In the genomic region with DNA sequence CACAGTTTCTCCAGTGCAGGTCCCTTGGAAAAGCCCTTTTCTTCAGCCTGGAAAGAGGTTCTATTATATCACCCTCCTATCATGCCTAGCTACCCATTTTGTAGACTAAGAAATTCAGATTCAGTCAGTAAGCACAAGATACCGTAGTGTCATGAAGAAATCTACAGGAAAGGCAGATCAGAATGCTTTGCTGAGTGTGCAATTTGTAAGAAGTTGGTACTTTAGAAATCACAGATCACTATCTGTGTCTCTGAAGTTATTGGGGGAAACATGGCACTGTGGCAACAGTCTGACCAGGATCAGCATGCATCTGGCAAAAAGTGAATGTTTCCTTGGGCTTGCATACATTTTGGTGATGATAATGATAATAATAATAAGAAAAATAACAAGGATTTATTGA, we compare ENCODE assay signal across 21 cellular contexts.
A peak's percentile ranks its signal among the peaks of the same experiment; 100 is the strongest.
DNase-seq lines count a peak whose midpoint lies in the region; ATAC-seq, FAIRE-seq and TF ChIP-seq lines count a peak whose summit lies in the region.
"Had no signal": no experiment of that assay in that cellular context is flagged by ENCODE, and none has a peak within 500 bp of the region (broad histone marks: within the 10 kb centered on the region; RNA-seq: fewer than 3 reads in every experiment).

No MANE protein-coding gene starts in this region.

- TF ChIP-seq EP300 in A549 (IDR thresholded peaks at IDR 0.05) (no peak), K562 (IDR thresholded peaks at IDR 0.05; ENCODE audit: low read length) (no peak), esophagus muscularis mucosa (IDR thresholded peaks at IDR 0.05) (no peak)

- H3K56ac ChIP-seq in IMR-90 (ENCODE audit: extremely low read depth, insufficient read depth, low read length): no peak overlapping the region

- H4K20me1 ChIP-seq in IMR-90 (ENCODE audit: insufficient read depth, low read length): no peaks in the 10 kb centered on the region
- H4K20me1 ChIP-seq in K562 (replicated peaks; ENCODE audit: control insufficient read depth, insufficient read depth, low read length): no peaks in the 10 kb centered on the region
- H4K20me1 ChIP-seq: BLaER1 treated with 17β-estradiol and CSF1 and Interleukin-3, amounts not matched to agents 10 nM and 100 nM had no signal

- H2AFZ ChIP-seq in IMR-90 (replicated peaks; ENCODE audit: low read length, poor library complexity): no peak overlapping the region
- H2AFZ ChIP-seq in K562 (ENCODE audit: low read depth, low read length): no peak overlapping the region

- BruUV-seq in IMR-90 (replicated peaks; lab: Mats Ljungman, UMichigan) (no TSS peak), K562 (replicated peaks; lab: Mats Ljungman, UMichigan) (no TSS peak)

- H2BK5ac ChIP-seq in IMR-90 (ENCODE audit: low read depth, low read length, poor library complexity, severe bottlenecking): no peak overlapping the region

- in situ Hi-C loops in IMR-90 (cut with MboI; ENCODE audit: low sequenced_read_pairs) (no loop called here), K562 (cut with MboI) (no loop called here)

- H3K23ac ChIP-seq in IMR-90 (ENCODE audit: low read depth, low read length): no peak overlapping the region

- H2AK9ac ChIP-seq in IMR-90 (replicated peaks; ENCODE audit: low read depth, low read length, poor library complexity): no peak overlapping the region

- no peak overlapping the region for H3K14ac ChIP-seq in IMR-90 (replicated peaks; ENCODE audit: low read depth, low read length)

- H2BK15ac ChIP-seq in IMR-90 (ENCODE audit: low read depth, low read length): no peak overlapping the region

- H3K36me3 ChIP-seq in IMR-90 (ENCODE audit: control insufficient read depth, insufficient read depth, low read length) (no peaks in the 10 kb centered on the region), K562 (ENCODE audit: control insufficient read depth, insufficient read depth, low read length) (no peaks in the 10 kb centered on the region), esophagus muscularis mucosa (no peaks in the 10 kb centered on the region)
- H3K36me3 ChIP-seq: BLaER1 treated with 17β-estradiol and CSF1 and Interleukin-3, amounts not matched to agents 10 nM and 100 nM had no signal

- TF ChIP-seq RAD21 in A549 (conservative IDR thresholded peaks at IDR 0.05 in 1 of 2, IDR thresholded peaks at IDR 0.05 in 1 of 2) (no peak), IMR-90 (IDR thresholded peaks at IDR 0.05; ENCODE audit: low read length) (no peak), K562 (CRISPR knock-in tag; conservative IDR thresholded peaks at IDR 0.05 in 1 of 2, IDR thresholded peaks at IDR 0.05 in 1 of 2) (no peak)

- no peak overlapping the region for H2AK5ac ChIP-seq in IMR-90 (ENCODE audit: low read depth, low read length)

- dilution Hi-C loops in IMR-90 (cut with HindIII; ENCODE audit: low sequenced_read_pairs, unreplicated experiment): no loop called here

- DNase-seq in A549 (ENCODE audit: low read depth in 1 of 2, low spot score in 1 of 2) (no peak), IMR-90 (no peak), K562 (ENCODE audit: extremely low read depth in 1 of 4, low spot score in 3 of 4) (no peak), esophagus muscularis mucosa (ENCODE audit: extremely low spot score) (peak; percentile 39), NCI-H524 (lab: John Stamatoyannopoulos, UW) (no peak), dedifferentiated amniotic fluid mesenchymal stem cell (ENCODE audit: extremely low spot score) (no peak)
- DNase-seq: 8988T; AML-193; Caco-2; Calu3; CD4-positive, alpha-beta T cell; CD8-positive, alpha-beta T cell; DMS79 treated with DMSO at 0.1 percent for 48 hours; GF-D8 had no signal

- no peak overlapping the region for H2BK120ac ChIP-seq in IMR-90 (ENCODE audit: low read depth, low read length)

- H3K18ac ChIP-seq in IMR-90 (ENCODE audit: low read depth, low read length): no peak overlapping the region

- no peaks in the 10 kb centered on the region for H3K79me2 ChIP-seq in K562 (ENCODE audit: control insufficient read depth, insufficient read depth, low read length)

- no peak overlapping the region for H2BK20ac ChIP-seq in IMR-90 (ENCODE audit: low read depth, low read length)

- intact Hi-C loops in IMR-90 (cut with micrococcal nuclease): no loop called here
- intact Hi-C loops in K562 (cut with micrococcal nuclease): no loop called here
- intact Hi-C loops in esophagus muscularis mucosa (cut with DNase I): no loop called here

- FAIRE-seq in A549 (lab: Jason Lieb, UNC) (no peak), K562 (lab: Jason Lieb, UNC) (no peak)
- FAIRE-seq: A204.1, D721Med, G401.6, GM12891 had no signal

- no peak overlapping the region for H3K27ac ChIP-seq in A549
- no peak overlapping the region for H3K27ac ChIP-seq in IMR-90 (ENCODE audit: insufficient read depth, low read length)
- H3K27ac ChIP-seq in K562 (ENCODE audit: extremely low read depth, low read depth, low read length): no peak overlapping the region
- H3K27ac ChIP-seq in esophagus muscularis mucosa (replicated peaks in 1 of 4): no peak overlapping the region
- H3K27ac ChIP-seq: BLaER1 treated with 17β-estradiol and CSF1 and Interleukin-3, amounts not matched to agents 10 nM and 100 nM; C4-2B had no signal

- TF ChIP-seq POLR2A in A549 (IDR thresholded peaks at IDR 0.05; ENCODE audit: low read length): no peak
- no peak for TF ChIP-seq POLR2A in IMR-90 (IDR thresholded peaks at IDR 0.05; ENCODE audit: low read depth, low read length)
- TF ChIP-seq POLR2A in K562 (conservative IDR thresholded peaks at IDR 0.05): no peak
- TF ChIP-seq POLR2A in esophagus muscularis mucosa (IDR thresholded peaks at IDR 0.05; ENCODE audit: low read depth): no peak

- H3K9me3 ChIP-seq in A549 (no peaks in the 10 kb centered on the region), IMR-90 (ENCODE audit: control insufficient read depth, insufficient read depth, low read length) (peaks cover 22% of the 10 kb centered on the region), K562 (replicated peaks; ENCODE audit: control insufficient read depth, insufficient read depth, low read depth, low read length) (no peaks in the 10 kb centered on the region), esophagus muscularis mucosa (no peaks in the 10 kb centered on the region)
- H3K9me3 ChIP-seq: BLaER1 treated with 17β-estradiol and CSF1 and Interleukin-3, amounts not matched to agents 10 nM and 100 nM; Caco-2 had no signal

- no peaks in the 10 kb centered on the region for H3K9me1 ChIP-seq in IMR-90 (ENCODE audit: insufficient read depth, low read length)
- no peaks in the 10 kb centered on the region for H3K9me1 ChIP-seq in K562 (ENCODE audit: control insufficient read depth, insufficient read depth, low read length)

- H3K79me1 ChIP-seq in IMR-90 (ENCODE audit: low read depth in 1 of 2, low read length in 2 of 2): no peaks in the 10 kb centered on the region

- POLR2A ChIA-PET in A549 (lab: Yijun Ruan, JAX) (no interaction called here), IMR-90 (lab: Charles Lee; ENCODE audit: unreplicated experiment) (no interaction called here), K562 (lab: Yijun Ruan, JAX) (no interaction called here)

- no peaks in the 10 kb centered on the region for H3K4me1 ChIP-seq in A549
- no peaks in the 10 kb centered on the region for H3K4me1 ChIP-seq in IMR-90 (ENCODE audit: control insufficient read depth, insufficient read depth, low read length)
- no peaks in the 10 kb centered on the region for H3K4me1 ChIP-seq in K562 (replicated peaks in 1 of 2; ENCODE audit: control insufficient read depth in 2 of 2, insufficient read depth in 2 of 2, low read length in 2 of 2)
- no peaks in the 10 kb centered on the region for H3K4me1 ChIP-seq in esophagus muscularis mucosa

- ATAC-seq in A549 (no peak), IMR-90 (ENCODE audit: low read depth) (no peak), K562 (no peak), GM18867 (IDR thresholded peaks at IDR 0.05; ENCODE audit: unreplicated experiment) (no peak)
- ATAC-seq: CD8-positive, alpha-beta T cell had no signal

- no peaks in the 10 kb centered on the region for H3K27me3 ChIP-seq in IMR-90 (ENCODE audit: control insufficient read depth, insufficient read depth, low read length)
- H3K27me3 ChIP-seq in K562 (ENCODE audit: control insufficient read depth in 2 of 2, insufficient read depth in 2 of 2, low read length in 2 of 2): no peaks in the 10 kb centered on the region
- peaks cover 0 to 12% (median 2%) of the 10 kb centered on the region in 4 donors for H3K27me3 ChIP-seq in esophagus muscularis mucosa
- H3K27me3 ChIP-seq: BLaER1 treated with 17β-estradiol and CSF1 and Interleukin-3, amounts not matched to agents 10 nM and 100 nM had no signal

- H3K4me2 ChIP-seq in A549 (no peak overlapping the region), IMR-90 (ENCODE audit: low read depth, low read length) (no peak overlapping the region), K562 (ENCODE audit: insufficient read depth, low read length) (no peak overlapping the region)

- H4K5ac ChIP-seq in IMR-90 (ENCODE audit: low read depth, low read length): no peak overlapping the region

- no peak overlapping the region for H3K4me3 ChIP-seq in A549
- H3K4me3 ChIP-seq in IMR-90 (ENCODE audit: insufficient read depth, low read depth, low read length): no peak overlapping the region
- H3K4me3 ChIP-seq in K562: no peak overlapping the region
- H3K4me3 ChIP-seq in esophagus muscularis mucosa: no peak overlapping the region
- H3K4me3 ChIP-seq: BLaER1 treated with 17β-estradiol and CSF1 and Interleukin-3, amounts not matched to agents 10 nM and 100 nM had no signal

- H4K8ac ChIP-seq in IMR-90 (ENCODE audit: low read depth in 2 of 2, low read length in 2 of 2): no peak overlapping the region

- H3K4ac ChIP-seq in IMR-90 (ENCODE audit: low read depth, low read length): no peak overlapping the region

- H3K9ac ChIP-seq in IMR-90 (ENCODE audit: low read depth, low read length) (no peak overlapping the region), K562 (ENCODE audit: insufficient read depth in 1 of 2, low read depth in 2 of 2, low read length in 2 of 2) (no peak overlapping the region)
- H3K9ac ChIP-seq: BLaER1 treated with 17β-estradiol and CSF1 and Interleukin-3, amounts not matched to agents 10 nM and 100 nM had no signal

- CTCF ChIA-PET in A549 (lab: Yijun Ruan, JAX) (no interaction called here), IMR-90 (lab: Yijun Ruan, JAX) (no interaction called here), K562 (lab: Yijun Ruan, JAX; ENCODE audit: low intra/inter-chr PET ratio) (no interaction called here)

- WGBS in A549 (ENCODE audit: missing lambda C conversion rate): 0% methylated on average over 1 of the region's 1 CpG
- no CpG with 5 or more reads among the region's 1 CpG for WGBS in IMR-90 (ENCODE audit: extremely low coverage in 2 of 2, insufficient read length in 1 of 2), 2 experiments
- 0% methylated on average over 1 of the region's 1 CpG for WGBS in K562 (ENCODE audit: insufficient coverage, low coverage, missing lambda C conversion rate)
- WGBS in esophagus muscularis mucosa: 87% methylated on average over 1 of the region's 1 CpG

- no peak for TF ChIP-seq CTCF in A549 (IDR thresholded peaks at IDR 0.05)
- TF ChIP-seq CTCF in IMR-90 (conservative IDR thresholded peaks at IDR 0.05; ENCODE audit: low read depth, low read length): no peak
- TF ChIP-seq CTCF in K562 (IDR thresholded peaks at IDR 0.05 in 2 of 3, conservative IDR thresholded peaks at IDR 0.05 in 1 of 3; ENCODE audit: insufficient read depth in 2 of 3, low read depth in 1 of 3, low read length in 3 of 3): no peak
- TF ChIP-seq CTCF in esophagus muscularis mucosa (IDR thresholded peaks at IDR 0.05): no peak

- H4K91ac ChIP-seq in IMR-90 (ENCODE audit: insufficient read depth, low read depth, low read length): no peak overlapping the region

TF ChIP-seq in K562, 482 proteins besides CTCF, POLR2A, EP300 and RAD21 (continues in another document):
- 0 out of 2 replicates have a peak, but pooled peaks have one; percentile 37 for TF ChIP-seq MAFK (IDR thresholded peaks at IDR 0.05; ENCODE audit: low read length)

Comparison
In these comparisons a context has a peak if more than half of its experiments do, and no peak if none do; other contexts are left out.
1. Of the 35 proteins assayed by ChIP-seq in both K562 and A549: peak only in K562: none; only in A549: none; in both: MAFK; in neither: 34.